ENCODE assay signal across 14 cellular contexts in the genomic region with DNA sequence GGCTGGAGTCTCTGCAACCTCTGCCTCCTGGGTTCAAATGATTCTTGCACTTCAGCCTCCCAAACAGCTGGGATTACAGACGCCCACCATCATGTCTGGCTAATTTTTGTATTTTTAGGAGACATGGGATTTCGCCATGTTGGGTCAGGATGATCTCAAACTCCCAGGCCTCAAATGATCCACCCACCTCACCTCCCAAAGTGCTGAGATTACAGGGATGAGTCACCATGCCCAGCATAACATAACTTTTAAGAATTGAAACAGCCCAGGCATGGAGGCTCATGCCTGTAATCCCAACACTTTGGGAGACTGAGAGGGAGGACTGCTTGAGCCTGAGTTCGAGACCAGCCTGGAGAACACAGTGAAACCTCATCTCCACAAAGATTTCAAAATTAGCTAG. TPM values are rescaled to one million over a fixed set of nuclear protein-coding genes. Genes with fewer than 3 reads are reported as not detected.
DNase-seq lines count a peak whose midpoint lies in the region; ATAC-seq and TF ChIP-seq lines count a peak whose summit lies in the region.
"Had no signal": no experiment of that assay in that cellular context is flagged by ENCODE, and none has a peak within 500 bp of the region (broad histone marks: within the 10 kb centered on the region; RNA-seq: fewer than 3 reads in every experiment).

No MANE protein-coding gene starts in this region.

- H4K20me1 ChIP-seq in fibroblast of lung (ENCODE audit: control insufficient read depth, extremely low read depth, insufficient read depth, low read length), result no peaks in the 10 kb centered on the region

- no peak overlapping the region for H2AFZ ChIP-seq in ACC112 (ENCODE audit: low read length, unreplicated experiment)
- no peak overlapping the region for H2AFZ ChIP-seq in fibroblast of lung (ENCODE audit: low read length)

- TF ChIP-seq CTCF in WTC11 (IDR thresholded peaks at IDR 0.05), result no peak
- TF ChIP-seq CTCF in fibroblast of lung (conservative IDR thresholded peaks at IDR 0.05 in 1 of 2, IDR thresholded peaks at IDR 0.05 in 1 of 2; ENCODE audit: low read depth in 1 of 2, low read length in 2 of 2), result no peak
- no peak for TF ChIP-seq CTCF in dorsolateral prefrontal cortex (IDR thresholded peaks at IDR 0.05 in 54 of 56, conservative IDR thresholded peaks at IDR 0.05 in 2 of 56; ENCODE audit: low read depth in 1 of 56, partially characterized antibody in 56 of 56)
- no peak for TF ChIP-seq CTCF in colonic mucosa (IDR thresholded peaks at IDR 0.05)
- no peak for TF ChIP-seq CTCF in ascending aorta (IDR thresholded peaks at IDR 0.05)

- H3K9ac ChIP-seq in fibroblast of lung (ENCODE audit: insufficient read depth, low read length), result no peak overlapping the region
- H3K9ac ChIP-seq in colonic mucosa (ENCODE audit: low read depth in 2 of 2, low read length in 2 of 2), result no peak overlapping the region
- H3K9ac ChIP-seq: SK-N-SH had no signal

- H3K4me2 ChIP-seq in fibroblast of lung (ENCODE audit: extremely low read depth, insufficient read depth, low read length), result no peak overlapping the region
- H3K4me2 ChIP-seq: SK-N-SH had no signal

- no peaks in the 10 kb centered on the region for H3K27me3 Mint-ChIP-seq in WTC11 (ENCODE audit: low read depth)

- CTCF ChIA-PET in WTC11 (lab: Charles Lee), result no interaction called here

- H3K4me1 ChIP-seq in ACC112 (ENCODE audit: control insufficient read depth, insufficient read depth, low read length, unreplicated experiment) (peaks cover 25% of the 10 kb centered on the region), fibroblast of lung (ENCODE audit: control insufficient read depth, extremely low read depth, insufficient read depth, low read length) (no peaks in the 10 kb centered on the region), colonic mucosa (peaks cover 9% of the 10 kb centered on the region), ascending aorta (peaks cover 0 to 17% of the 10 kb centered on the region in 2 donors)

- no peaks in the 10 kb centered on the region for H3K9me3 ChIP-seq in fibroblast of lung (ENCODE audit: control insufficient read depth, insufficient read depth, low read depth, low read length)
- H3K9me3 ChIP-seq in colonic mucosa, result no peaks in the 10 kb centered on the region
- no peaks in the 10 kb centered on the region for H3K9me3 ChIP-seq in ascending aorta
- H3K9me3 ChIP-seq: psoas muscle, SK-N-SH had no signal

- H3K27me3 ChIP-seq in ACC112 (ENCODE audit: insufficient read depth, low read length), result no peaks in the 10 kb centered on the region
- no peaks in the 10 kb centered on the region for H3K27me3 ChIP-seq in fibroblast of lung (ENCODE audit: control insufficient read depth, insufficient read depth, low read length)
- no peaks in the 10 kb centered on the region for H3K27me3 ChIP-seq in dorsolateral prefrontal cortex
- H3K27me3 ChIP-seq in colonic mucosa, result no peaks in the 10 kb centered on the region
- no peaks in the 10 kb centered on the region for H3K27me3 ChIP-seq in ascending aorta

- H3K36me3 ChIP-seq in ACC112 (ENCODE audit: insufficient read depth, low read length) (peaks cover 44% of the 10 kb centered on the region), fibroblast of lung (ENCODE audit: control insufficient read depth, insufficient read depth, low read length) (peaks cover 15% of the 10 kb centered on the region), colonic mucosa (peaks cover 23% of the 10 kb centered on the region), ascending aorta (peaks cover 51 to 57% of the 10 kb centered on the region in 2 donors)

- H3K9me3 Mint-ChIP-seq in WTC11, result no peaks in the 10 kb centered on the region

- H3K79me2 ChIP-seq in ACC112 (ENCODE audit: control insufficient read depth, insufficient read depth, low read length, unreplicated experiment) (peaks cover 80% of the 10 kb centered on the region), fibroblast of lung (ENCODE audit: control insufficient read depth, insufficient read depth, low read length) (peaks cover 66% of the 10 kb centered on the region)

- peak overlapping the region; percentile 68; the same call in 1 of the 2 replicates for H3K27ac Mint-ChIP-seq in WTC11

- peak overlapping the region; percentile 54 for H3K4me3 ChIP-seq in ACC112 (ENCODE audit: low read depth, low read length)
- H3K4me3 ChIP-seq in fibroblast of lung (replicated peaks in 1 of 4; ENCODE audit: control extremely low read depth in 1 of 4, insufficient read depth in 1 of 4, low read depth in 3 of 4, low read length in 4 of 4), result no peak overlapping the region
- H3K4me3 ChIP-seq in dorsolateral prefrontal cortex, result no peak overlapping the region
- no peak overlapping the region for H3K4me3 ChIP-seq in colonic mucosa
- no peak overlapping the region for H3K4me3 ChIP-seq in ascending aorta
- H3K4me3 ChIP-seq: lung had no signal

- POLR2A ChIA-PET in WTC11 (lab: Charles Lee), result no interaction called here

- intact Hi-C loops in dorsolateral prefrontal cortex (cut with DNase I) (no loop called here), colonic mucosa (cut with DNase I) (no loop called here), ascending aorta (cut with DNase I) (no loop called here)

- DNase-seq in ELR (ENCODE audit: low read depth), result peak; percentile 58
- no peak for DNase-seq in WTC11 (ENCODE audit: low spot score)
- DNase-seq in fibroblast of lung (ENCODE audit: low read depth in 2 of 2), result peak; percentile 31 to 45
- DNase-seq in dorsolateral prefrontal cortex, result no peak
- DNase-seq in colonic mucosa, result no peak
- DNase-seq in ascending aorta (ENCODE audit: low spot score in 2 of 2), result no peak
- DNase-seq: NCI-H1092, NCI-H524 treated with DMSO at 0.1 percent for 48 hours, psoas muscle, SK-N-SH had no signal

- peaks cover 14% of the 10 kb centered on the region for H3K4me1 Mint-ChIP-seq in WTC11

- H3K27ac ChIP-seq in ACC112 (ENCODE audit: low read depth, low read length), result peak overlapping the region; percentile 40
- H3K27ac ChIP-seq in fibroblast of lung (ENCODE audit: insufficient read depth, low read length), result no peak overlapping the region
- H3K27ac ChIP-seq in dorsolateral prefrontal cortex, result no peak overlapping the region
- H3K27ac ChIP-seq in colonic mucosa, result no peak overlapping the region
- no peak overlapping the region for H3K27ac ChIP-seq in ascending aorta
- H3K27ac ChIP-seq: C4-2B, psoas muscle had no signal

- peak overlapping the region; percentile 55 for H3K4me3 Mint-ChIP-seq in WTC11

- ATAC-seq in WTC11 (no peak), HG03108 (IDR thresholded peaks at IDR 0.05; ENCODE audit: unreplicated experiment) (no peak)
- ATAC-seq: psoas muscle had no signal

- peaks cover 57% of the 10 kb centered on the region for H3K36me3 Mint-ChIP-seq in WTC11

TF ChIP-seq in WTC11, 78 proteins besides CTCF, POLR2A, EP300 and RAD21 (continues in another document):
- no peak for TF ChIP-seq STAT6 (CRISPR knock-in tag; conservative IDR thresholded peaks at IDR 0.05; ENCODE audit: low read depth)
- TF ChIP-seq, protein P1, sequence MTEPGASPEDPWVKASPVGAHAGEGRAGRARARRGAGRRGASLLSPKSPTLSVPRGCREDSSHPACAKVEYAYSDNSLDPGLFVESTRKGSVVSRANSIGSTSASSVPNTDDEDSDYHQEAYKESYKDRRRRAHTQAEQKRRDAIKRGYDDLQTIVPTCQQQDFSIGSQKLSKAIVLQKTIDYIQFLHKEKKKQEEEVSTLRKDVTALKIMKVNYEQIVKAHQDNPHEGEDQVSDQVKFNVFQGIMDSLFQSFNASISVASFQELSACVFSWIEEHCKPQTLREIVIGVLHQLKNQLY (CRISPR knock-in tag; IDR thresholded peaks at IDR 0.05), result no peak

RNA-seq across cellular contexts. Expression of gene RSL1D1, which starts 2.5 kb away (rescaled TPM):
- total RNA-seq in WTC11 (2021), result 203 to 227 TPM (median 216 TPM) in 3 replicates
- 40.5 and 56.2 TPM in 2 replicates for total RNA-seq in fibroblast of lung
- polyA plus RNA-seq in fibroblast of lung, result 153 and 158 TPM in 2 replicates
- 100 and 104 TPM in 2 replicates for polyA plus RNA-seq in fibroblast of lung (2012)
- polyA minus RNA-seq in fibroblast of lung (ENCODE audit: low replicate concordance), result 3.1 and 6.7 TPM in 2 replicates
- 10 to 100 TPM; 43.9 to 94.5 (median 65.1) TPM for total RNA-seq in dorsolateral prefrontal cortex
- 10 to 100 TPM; 89.5 to 99.3 TPM for total RNA-seq in colonic mucosa
- 160 TPM for total RNA-seq in ascending aorta

RNA-seq across cellular contexts. Expression of gene ZC3H7A, which starts 51.8 kb away (rescaled TPM):
- 39.9 to 45.9 TPM (median 43.0 TPM) in 3 replicates for total RNA-seq in WTC11 (2021)
- 37.5 and 52.8 TPM in 2 replicates for total RNA-seq in fibroblast of lung
- 48.9 and 60.4 TPM in 2 replicates for polyA plus RNA-seq in fibroblast of lung
- 35.6 and 39.9 TPM in 2 replicates for polyA plus RNA-seq in fibroblast of lung (2012)
- polyA minus RNA-seq in fibroblast of lung (ENCODE audit: low replicate concordance), result 21.8 and 27.5 TPM in 2 replicates
- total RNA-seq in dorsolateral prefrontal cortex, result 10 to 100 TPM; 40.0 to 83.3 (median 56.8) TPM
- total RNA-seq in colonic mucosa, result 10 to 100 TPM; 40.2 to 47.1 TPM
- 56.9 TPM for total RNA-seq in ascending aorta

Comparison
In these comparisons a context has a peak if more than half of its experiments do, and no peak if none do; other contexts are left out.
1. DNase-seq: peak in ELR (single experiment) and fibroblast of lung (2 of 2); none in WTC11 (single experiment), dorsolateral prefrontal cortex (0 of 10), colonic mucosa (single experiment) and ascending aorta (0 of 2).